Comparison of ENCODE assay signal across 13 cellular contexts in genomic region chr12:57934804-57935203, GRCh38. TPM values are rescaled to one million over a fixed set of nuclear protein-coding genes. Genes with fewer than 3 reads are reported as not detected.
DNase-seq lines count a peak whose midpoint lies in the region; ATAC-seq and TF ChIP-seq lines count a peak whose summit lies in the region.
"Had no signal": no experiment of that assay in that cellular context is flagged by ENCODE, and none has a peak within 500 bp of the region (broad histone marks: within the 10 kb centered on the region; RNA-seq: fewer than 3 reads in every experiment).

No MANE protein-coding gene starts in this region.

- no peak overlapping the region for H3K18ac ChIP-seq in mesendoderm (ENCODE audit: low read length)

- H2BK120ac ChIP-seq in mesendoderm (ENCODE audit: low read depth, low read length), result no peak overlapping the region

- no peaks in the 10 kb centered on the region for H3K79me1 ChIP-seq in mesendoderm (ENCODE audit: low read length)

- no peak overlapping the region for H2AK5ac ChIP-seq in mesendoderm (ENCODE audit: low read length)

- H3K79me2 ChIP-seq in mesendoderm (ENCODE audit: control insufficient read depth, insufficient read depth, low read length), result no peaks in the 10 kb centered on the region

- H3K56ac ChIP-seq in mesendoderm (ENCODE audit: low read length), result no peak overlapping the region

- POLR2A ChIA-PET in A673 (lab: Charles Lee; ENCODE audit: low non-redundant PET), result no interaction called here

- H3K4me1 ChIP-seq in A673 (ENCODE audit: insufficient read depth, low read length, poor library complexity, severe bottlenecking), result peaks cover 9% of the 10 kb centered on the region
- no peaks in the 10 kb centered on the region for H3K4me1 ChIP-seq in endodermal cell (ENCODE audit: control insufficient read depth, insufficient read depth, low read length)
- H3K4me1 ChIP-seq in mesendoderm (ENCODE audit: control insufficient read depth, low read depth, low read length), result no peaks in the 10 kb centered on the region

- H3K27me3 Mint-ChIP-seq in memory B cell (no peaks in the 10 kb centered on the region), endodermal cell (ENCODE audit: insufficient read depth) (peaks cover 52% of the 10 kb centered on the region)

- H3K36me3 ChIP-seq in A673 (ENCODE audit: insufficient read depth, low read length, poor library complexity, severe bottlenecking), result no peaks in the 10 kb centered on the region
- H3K36me3 ChIP-seq in SK-N-MC (ENCODE audit: insufficient read depth, low read length), result no peaks in the 10 kb centered on the region
- no peaks in the 10 kb centered on the region for H3K36me3 ChIP-seq in endodermal cell (ENCODE audit: control insufficient read depth, insufficient read depth, low read length)
- H3K36me3 ChIP-seq in mesendoderm (ENCODE audit: control insufficient read depth, insufficient read depth, low read length), result no peaks in the 10 kb centered on the region

- H3K4me1 Mint-ChIP-seq in memory B cell (peaks cover 7% of the 10 kb centered on the region), endodermal cell (peaks cover 6% of the 10 kb centered on the region)
- H3K4me1 Mint-ChIP-seq: WTC11 had no signal

- no peak overlapping the region for H4K8ac ChIP-seq in mesendoderm (ENCODE audit: low read depth, low read length)

- H3K4me2 ChIP-seq in mesendoderm (ENCODE audit: low read length), result no peak overlapping the region

- H3K27ac Mint-ChIP-seq in memory B cell, result peak overlapping the region; percentile 99
- H3K27ac Mint-ChIP-seq in endodermal cell, result no peak overlapping the region
- H3K27ac Mint-ChIP-seq: WTC11 had no signal

- H4K5ac ChIP-seq in mesendoderm (ENCODE audit: low read length), result no peak overlapping the region

- WGBS in endodermal cell (ENCODE audit: insufficient coverage in 1 of 2, insufficient read length in 1 of 2), 2 experiments, result 86 to 88% methylated on average over 1 to 4 of the region's 4 CpGs
- WGBS in mesendoderm (ENCODE audit: extremely low coverage, insufficient coverage, low lambda C conversion rate), result no CpG with 5 or more reads among the region's 4 CpGs

- H3K27me3 ChIP-seq in A673 (replicated peaks; ENCODE audit: insufficient read depth, low read depth, low read length, poor library complexity), result no peaks in the 10 kb centered on the region
- peaks cover 23% of the 10 kb centered on the region for H3K27me3 ChIP-seq in endodermal cell (ENCODE audit: control insufficient read depth, insufficient read depth, low read length, poor library complexity, severe bottlenecking)
- H3K27me3 ChIP-seq in mesendoderm (ENCODE audit: insufficient read depth, low read length, poor library complexity), result peaks cover 1% of the 10 kb centered on the region

- H3K4me3 ChIP-seq in A673 (ENCODE audit: low read depth, low read length, poor library complexity, severe bottlenecking) (peak overlapping the region; percentile 77), GM12865 (ENCODE audit: low read depth, low read length) (peak overlapping the region; percentile 68; the same call in 1 of the 2 replicates), SK-N-MC (peak overlapping the region; percentile 80), endodermal cell (ENCODE audit: low read length) (no peak overlapping the region), mesendoderm (ENCODE audit: low read length) (no peak overlapping the region)

- H3K23ac ChIP-seq in mesendoderm (ENCODE audit: low read length), result no peak overlapping the region

- H3K9ac ChIP-seq in SK-N-MC (ENCODE audit: insufficient read length) (peak overlapping the region; percentile 74), endodermal cell (ENCODE audit: extremely low read depth, low read length, poor library complexity, severe bottlenecking) (no peak overlapping the region), mesendoderm (ENCODE audit: low read length) (no peak overlapping the region)

- TF ChIP-seq CTCF in A673 (conservative IDR thresholded peaks at IDR 0.05; ENCODE audit: low read depth, low read length) (no peak), GM12865 (IDR thresholded peaks at IDR 0.05; ENCODE audit: insufficient read depth, low read depth, low read length, missing control alignments) (no peak), endodermal cell (conservative IDR thresholded peaks at IDR 0.05) (no peak)

- H3K4ac ChIP-seq in mesendoderm (ENCODE audit: low read depth, low read length), result no peak overlapping the region

- H3K4me3 Mint-ChIP-seq in memory B cell (no peak overlapping the region), endodermal cell (no peak overlapping the region)

- H3K9me3 ChIP-seq in A673 (ENCODE audit: low read depth, low read length, poor library complexity, severe bottlenecking) (no peaks in the 10 kb centered on the region), SK-N-MC (ENCODE audit: low read depth, low read length) (no peaks in the 10 kb centered on the region), endodermal cell (ENCODE audit: control insufficient read depth, low read length) (no peaks in the 10 kb centered on the region)

- BruUV-seq in A673 (replicated peaks; lab: Mats Ljungman, UMichigan), result no TSS peak

- H3K9me3 Mint-ChIP-seq in memory B cell (no peaks in the 10 kb centered on the region), endodermal cell (peaks cover 2% of the 10 kb centered on the region)

- H2BK5ac ChIP-seq in mesendoderm (ENCODE audit: low read length), result no peak overlapping the region

- intact Hi-C loops in A673 (cut with micrococcal nuclease; ENCODE audit: unreplicated experiment), result no loop called here

- CTCF ChIA-PET in A673 (lab: Charles Lee), result no interaction called here

- DNase-seq in A673 (ENCODE audit: low spot score), result no peak
- DNase-seq in GM12865 (ENCODE audit: low read depth), result no peak
- DNase-seq in SK-N-MC (ENCODE audit: low read depth, low spot score), result no peak
- DNase-seq in memory B cell (ENCODE audit: low spot score in 2 of 2), result no peak
- no peak for DNase-seq in NCI-H128 (lab: John Stamatoyannopoulos, UW; ENCODE audit: unreplicated experiment)
- no peak for DNase-seq in endodermal cell
- DNase-seq in mesendoderm, result no peak
- DNase-seq: amniotic stem cell; COR-L47; NCI-H1105; stimulated activated CD4-positive, alpha-beta T cell treated with anti-CD3 and anti-CD28 coated beads, Interleukin-15, amount 100 ng/mL, for 24 hours had no signal

- H3K36me3 Mint-ChIP-seq in memory B cell (peaks cover 1% of the 10 kb centered on the region), endodermal cell (ENCODE audit: low read depth) (no peaks in the 10 kb centered on the region)
- H3K36me3 Mint-ChIP-seq: WTC11 had no signal

- no peak overlapping the region for H3K27ac ChIP-seq in A673 (ENCODE audit: low read depth, low read length, poor library complexity, severe bottlenecking)
- H3K27ac ChIP-seq in SK-N-MC, result no peak overlapping the region
- H3K27ac ChIP-seq in endodermal cell (ENCODE audit: low read depth, low read length), result no peak overlapping the region
- no peak overlapping the region for H3K27ac ChIP-seq in mesendoderm (ENCODE audit: low read depth, low read length)

- no peak for ATAC-seq in memory B cell (ENCODE audit: low read depth)
- no peak for ATAC-seq in GM21576 (IDR thresholded peaks at IDR 0.05; ENCODE audit: unreplicated experiment)
- ATAC-seq: WTC11 had no signal

- H2BK15ac ChIP-seq in mesendoderm (replicated peaks; ENCODE audit: low read depth), result no peak overlapping the region

RNA-seq across cellular contexts. Expression of gene ATP23, which starts 6.6 kb away (rescaled TPM):
- total RNA-seq in A673 (2021) (7.7 and 13.6 TPM in 2 replicates), endodermal cell (10 to 100 TPM; 10.4 to 11.3 TPM)
- polyA plus RNA-seq in endodermal cell (2013, experiment 1 of 2), result 12.5 TPM
- 12.5 TPM for polyA plus RNA-seq in endodermal cell (2013, experiment 2 of 2)
- 10.9 TPM for polyA plus RNA-seq in mesendoderm (2013, experiment 1 of 2)
- polyA plus RNA-seq in mesendoderm (2013, experiment 2 of 2), result 10.4 TPM

Comparison
In these comparisons a context has a peak if more than half of its experiments do, and no peak if none do; other contexts are left out.
1. H3K4me3 ChIP-seq: peak in A673 (single experiment), GM12865 (single experiment) and SK-N-MC (single experiment); none in endodermal cell (single experiment) and mesendoderm (single experiment).